1 cellular context compared by ENCODE assay signal in genomic region chr6:7270320-7271204, GRCh38.
TF ChIP-seq lines count a peak whose summit lies in the region.

No MANE protein-coding gene starts in this region.

TF ChIP-seq in HepG2, 621 proteins besides CTCF, POLR2A, EP300 and RAD21 (continued from another document and continues in another):
- TF ChIP-seq, protein P1, sequence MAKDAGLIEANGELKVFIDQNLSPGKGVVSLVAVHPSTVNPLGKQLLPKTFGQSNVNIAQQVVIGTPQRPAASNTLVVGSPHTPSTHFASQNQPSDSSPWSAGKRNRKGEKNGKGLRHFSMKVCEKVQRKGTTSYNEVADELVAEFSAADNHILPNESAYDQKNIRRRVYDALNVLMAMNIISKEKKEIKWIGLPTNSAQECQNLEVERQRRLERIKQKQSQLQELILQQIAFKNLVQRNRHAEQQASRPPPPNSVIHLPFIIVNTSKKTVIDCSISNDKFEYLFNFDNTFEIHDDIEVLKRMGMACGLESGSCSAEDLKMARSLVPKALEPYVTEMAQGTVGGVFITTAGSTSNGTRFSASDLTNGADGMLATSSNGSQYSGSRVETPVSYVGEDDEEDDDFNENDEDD (CRISPR knock-in tag; IDR thresholded peaks at IDR 0.05; ENCODE audit: borderline replicate concordance): no peak
- no peak for TF ChIP-seq ZNF20 (CRISPR knock-in tag; IDR thresholded peaks at IDR 0.05)
- no peak for TF ChIP-seq JDP2 (CRISPR knock-in tag; IDR thresholded peaks at IDR 0.05; ENCODE audit: borderline replicate concordance)
- TF ChIP-seq NFKBIZ (CRISPR knock-in tag; IDR thresholded peaks at IDR 0.05): no peak; the same call in 1 of the 2 replicates
- TF ChIP-seq, protein P2, sequence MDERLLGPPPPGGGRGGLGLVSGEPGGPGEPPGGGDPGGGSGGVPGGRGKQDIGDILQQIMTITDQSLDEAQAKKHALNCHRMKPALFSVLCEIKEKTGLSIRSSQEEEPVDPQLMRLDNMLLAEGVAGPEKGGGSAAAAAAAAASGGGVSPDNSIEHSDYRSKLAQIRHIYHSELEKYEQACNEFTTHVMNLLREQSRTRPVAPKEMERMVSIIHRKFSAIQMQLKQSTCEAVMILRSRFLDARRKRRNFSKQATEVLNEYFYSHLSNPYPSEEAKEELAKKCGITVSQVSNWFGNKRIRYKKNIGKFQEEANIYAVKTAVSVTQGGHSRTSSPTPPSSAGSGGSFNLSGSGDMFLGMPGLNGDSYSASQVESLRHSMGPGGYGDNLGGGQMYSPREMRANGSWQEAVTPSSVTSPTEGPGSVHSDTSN (CRISPR knock-in tag; IDR thresholded peaks at IDR 0.05): no peak
- TF ChIP-seq ZNF83 (CRISPR knock-in tag; IDR thresholded peaks at IDR 0.05; ENCODE audit: borderline replicate concordance): no peak
- TF ChIP-seq, protein P3, sequence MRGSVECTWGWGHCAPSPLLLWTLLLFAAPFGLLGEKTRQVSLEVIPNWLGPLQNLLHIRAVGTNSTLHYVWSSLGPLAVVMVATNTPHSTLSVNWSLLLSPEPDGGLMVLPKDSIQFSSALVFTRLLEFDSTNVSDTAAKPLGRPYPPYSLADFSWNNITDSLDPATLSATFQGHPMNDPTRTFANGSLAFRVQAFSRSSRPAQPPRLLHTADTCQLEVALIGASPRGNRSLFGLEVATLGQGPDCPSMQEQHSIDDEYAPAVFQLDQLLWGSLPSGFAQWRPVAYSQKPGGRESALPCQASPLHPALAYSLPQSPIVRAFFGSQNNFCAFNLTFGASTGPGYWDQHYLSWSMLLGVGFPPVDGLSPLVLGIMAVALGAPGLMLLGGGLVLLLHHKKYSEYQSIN (CRISPR knock-in tag; IDR thresholded peaks at IDR 0.05; ENCODE audit: borderline replicate concordance): no peak
- no peak; the same call in 1 of the 2 replicates for TF ChIP-seq ZNF556 (CRISPR knock-in tag; IDR thresholded peaks at IDR 0.05; ENCODE audit: borderline replicate concordance)
- TF ChIP-seq SNAI1 (CRISPR knock-in tag; IDR thresholded peaks at IDR 0.05; ENCODE audit: borderline replicate concordance): no peak
- TF ChIP-seq SP2 (CRISPR knock-in tag; IDR thresholded peaks at IDR 0.05): no peak
- no peak for TF ChIP-seq DNMT1 (CRISPR knock-in tag; IDR thresholded peaks at IDR 0.05)
- no peak for TF ChIP-seq CAMTA2 (CRISPR knock-in tag; IDR thresholded peaks at IDR 0.05; ENCODE audit: borderline replicate concordance)
- TF ChIP-seq ZNF280D (CRISPR knock-in tag; IDR thresholded peaks at IDR 0.05): peak; percentile 6; the same call in 1 of the 2 replicates
- TF ChIP-seq, protein P4, sequence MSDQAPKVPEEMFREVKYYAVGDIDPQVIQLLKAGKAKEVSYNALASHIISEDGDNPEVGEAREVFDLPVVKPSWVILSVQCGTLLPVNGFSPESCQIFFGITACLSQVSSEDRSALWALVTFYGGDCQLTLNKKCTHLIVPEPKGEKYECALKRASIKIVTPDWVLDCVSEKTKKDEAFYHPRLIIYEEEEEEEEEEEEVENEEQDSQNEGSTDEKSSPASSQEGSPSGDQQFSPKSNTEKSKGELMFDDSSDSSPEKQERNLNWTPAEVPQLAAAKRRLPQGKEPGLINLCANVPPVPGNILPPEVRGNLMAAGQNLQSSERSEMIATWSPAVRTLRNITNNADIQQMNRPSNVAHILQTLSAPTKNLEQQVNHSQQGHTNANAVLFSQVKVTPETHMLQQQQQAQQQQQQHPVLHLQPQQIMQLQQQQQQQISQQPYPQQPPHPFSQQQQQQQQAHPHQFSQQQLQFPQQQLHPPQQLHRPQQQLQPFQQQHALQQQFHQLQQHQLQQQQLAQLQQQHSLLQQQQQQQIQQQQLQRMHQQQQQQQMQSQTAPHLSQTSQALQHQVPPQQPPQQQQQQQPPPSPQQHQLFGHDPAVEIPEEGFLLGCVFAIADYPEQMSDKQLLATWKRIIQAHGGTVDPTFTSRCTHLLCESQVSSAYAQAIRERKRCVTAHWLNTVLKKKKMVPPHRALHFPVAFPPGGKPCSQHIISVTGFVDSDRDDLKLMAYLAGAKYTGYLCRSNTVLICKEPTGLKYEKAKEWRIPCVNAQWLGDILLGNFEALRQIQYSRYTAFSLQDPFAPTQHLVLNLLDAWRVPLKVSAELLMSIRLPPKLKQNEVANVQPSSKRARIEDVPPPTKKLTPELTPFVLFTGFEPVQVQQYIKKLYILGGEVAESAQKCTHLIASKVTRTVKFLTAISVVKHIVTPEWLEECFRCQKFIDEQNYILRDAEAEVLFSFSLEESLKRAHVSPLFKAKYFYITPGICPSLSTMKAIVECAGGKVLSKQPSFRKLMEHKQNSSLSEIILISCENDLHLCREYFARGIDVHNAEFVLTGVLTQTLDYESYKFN (CRISPR knock-in tag; conservative IDR thresholded peaks at IDR 0.05): peak; percentile 97
- TF ChIP-seq, protein P5, sequence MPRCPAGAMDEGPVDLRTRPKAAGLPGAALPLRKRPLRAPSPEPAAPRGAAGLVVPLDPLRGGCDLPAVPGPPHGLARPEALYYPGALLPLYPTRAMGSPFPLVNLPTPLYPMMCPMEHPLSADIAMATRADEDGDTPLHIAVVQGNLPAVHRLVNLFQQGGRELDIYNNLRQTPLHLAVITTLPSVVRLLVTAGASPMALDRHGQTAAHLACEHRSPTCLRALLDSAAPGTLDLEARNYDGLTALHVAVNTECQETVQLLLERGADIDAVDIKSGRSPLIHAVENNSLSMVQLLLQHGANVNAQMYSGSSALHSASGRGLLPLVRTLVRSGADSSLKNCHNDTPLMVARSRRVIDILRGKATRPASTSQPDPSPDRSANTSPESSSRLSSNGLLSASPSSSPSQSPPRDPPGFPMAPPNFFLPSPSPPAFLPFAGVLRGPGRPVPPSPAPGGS (CRISPR knock-in tag; IDR thresholded peaks at IDR 0.05): no peak
- TF ChIP-seq, protein P6, sequence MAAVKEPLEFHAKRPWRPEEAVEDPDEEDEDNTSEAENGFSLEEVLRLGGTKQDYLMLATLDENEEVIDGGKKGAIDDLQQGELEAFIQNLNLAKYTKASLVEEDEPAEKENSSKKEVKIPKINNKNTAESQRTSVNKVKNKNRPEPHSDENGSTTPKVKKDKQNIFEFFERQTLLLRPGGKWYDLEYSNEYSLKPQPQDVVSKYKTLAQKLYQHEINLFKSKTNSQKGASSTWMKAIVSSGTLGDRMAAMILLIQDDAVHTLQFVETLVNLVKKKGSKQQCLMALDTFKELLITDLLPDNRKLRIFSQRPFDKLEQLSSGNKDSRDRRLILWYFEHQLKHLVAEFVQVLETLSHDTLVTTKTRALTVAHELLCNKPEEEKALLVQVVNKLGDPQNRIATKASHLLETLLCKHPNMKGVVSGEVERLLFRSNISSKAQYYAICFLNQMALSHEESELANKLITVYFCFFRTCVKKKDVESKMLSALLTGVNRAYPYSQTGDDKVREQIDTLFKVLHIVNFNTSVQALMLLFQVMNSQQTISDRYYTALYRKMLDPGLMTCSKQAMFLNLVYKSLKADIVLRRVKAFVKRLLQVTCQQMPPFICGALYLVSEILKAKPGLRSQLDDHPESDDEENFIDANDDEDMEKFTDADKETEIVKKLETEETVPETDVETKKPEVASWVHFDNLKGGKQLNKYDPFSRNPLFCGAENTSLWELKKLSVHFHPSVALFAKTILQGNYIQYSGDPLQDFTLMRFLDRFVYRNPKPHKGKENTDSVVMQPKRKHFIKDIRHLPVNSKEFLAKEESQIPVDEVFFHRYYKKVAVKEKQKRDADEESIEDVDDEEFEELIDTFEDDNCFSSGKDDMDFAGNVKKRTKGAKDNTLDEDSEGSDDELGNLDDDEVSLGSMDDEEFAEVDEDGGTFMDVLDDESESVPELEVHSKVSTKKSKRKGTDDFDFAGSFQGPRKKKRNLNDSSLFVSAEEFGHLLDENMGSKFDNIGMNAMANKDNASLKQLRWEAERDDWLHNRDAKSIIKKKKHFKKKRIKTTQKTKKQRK (IDR thresholded peaks at IDR 0.05; ENCODE audit: low read length): no peak
- no peak for TF ChIP-seq ZNF468 (CRISPR knock-in tag; IDR thresholded peaks at IDR 0.05)
- peak; percentile 92 for TF ChIP-seq ZNF331 (CRISPR knock-in tag; IDR thresholded peaks at IDR 0.05)
- peak; percentile 45; the same call in 1 of the 2 replicates for TF ChIP-seq GMEB1 (CRISPR knock-in tag; IDR thresholded peaks at IDR 0.05; ENCODE audit: borderline replicate concordance)
- no peak for TF ChIP-seq DNMT3B (CRISPR knock-in tag; conservative IDR thresholded peaks at IDR 0.05)
- TF ChIP-seq HNF4A (CRISPR knock-in tag; IDR thresholded peaks at IDR 0.05): peak; percentile 98
- TF ChIP-seq ZFP90 (CRISPR knock-in tag; IDR thresholded peaks at IDR 0.05; ENCODE audit: borderline replicate concordance): peak; percentile 30; the same call in 1 of the 2 replicates
- peak; percentile 40; the same call in 1 of the 2 replicates for TF ChIP-seq ELF3 (CRISPR knock-in tag; IDR thresholded peaks at IDR 0.05)
- TF ChIP-seq ZNF7 (CRISPR knock-in tag; IDR thresholded peaks at IDR 0.05): no peak
- no peak for TF ChIP-seq ZBTB25 (CRISPR knock-in tag; IDR thresholded peaks at IDR 0.05)
- TF ChIP-seq, protein P7, sequence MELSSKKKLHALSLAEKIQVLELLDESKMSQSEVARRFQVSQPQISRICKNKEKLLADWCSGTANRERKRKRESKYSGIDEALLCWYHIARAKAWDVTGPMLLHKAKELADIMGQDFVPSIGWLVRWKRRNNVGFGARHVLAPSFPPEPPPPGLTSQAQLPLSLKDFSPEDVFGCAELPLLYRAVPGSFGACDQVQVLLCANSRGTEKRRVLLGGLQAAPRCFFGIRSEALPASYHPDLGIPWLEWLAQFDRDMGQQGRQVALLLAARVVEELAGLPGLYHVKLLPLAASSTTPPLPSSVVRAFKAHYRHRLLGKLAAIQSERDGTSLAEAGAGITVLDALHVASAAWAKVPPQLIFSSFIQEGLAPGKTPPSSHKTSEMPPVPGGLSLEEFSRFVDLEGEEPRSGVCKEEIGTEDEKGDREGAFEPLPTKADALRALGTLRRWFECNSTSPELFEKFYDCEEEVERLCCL (CRISPR knock-in tag; IDR thresholded peaks at IDR 0.05; ENCODE audit: borderline replicate concordance): no peak
- peak; percentile 77 for TF ChIP-seq SKI (IDR thresholded peaks at IDR 0.05; ENCODE audit: partially characterized antibody)
- TF ChIP-seq SMAD1 (CRISPR knock-in tag; IDR thresholded peaks at IDR 0.05; ENCODE audit: borderline replicate concordance, low read depth): no peak
- TF ChIP-seq MBNL3 (CRISPR knock-in tag; conservative IDR thresholded peaks at IDR 0.05): no peak
- no peak for TF ChIP-seq ZNF761 (CRISPR knock-in tag; conservative IDR thresholded peaks at IDR 0.05)
- TF ChIP-seq ZNF207 (IDR thresholded peaks at IDR 0.05; ENCODE audit: borderline replicate concordance): no peak
- no peak for TF ChIP-seq NRL (CRISPR knock-in tag; IDR thresholded peaks at IDR 0.05; ENCODE audit: borderline replicate concordance)
- TF ChIP-seq ZNF281 (CRISPR knock-in tag; IDR thresholded peaks at IDR 0.05; ENCODE audit: borderline replicate concordance): 0 out of 2 replicates have a peak, but pooled peaks have one; percentile 13
- TF ChIP-seq ZNF136 (CRISPR knock-in tag; IDR thresholded peaks at IDR 0.05; ENCODE audit: low read depth): no peak
- TF ChIP-seq ZNF768 (CRISPR knock-in tag; IDR thresholded peaks at IDR 0.05): peak; percentile 56; the same call in 1 of the 2 replicates
